22 cellular contexts compared by ENCODE assay signal in the genomic region with DNA sequence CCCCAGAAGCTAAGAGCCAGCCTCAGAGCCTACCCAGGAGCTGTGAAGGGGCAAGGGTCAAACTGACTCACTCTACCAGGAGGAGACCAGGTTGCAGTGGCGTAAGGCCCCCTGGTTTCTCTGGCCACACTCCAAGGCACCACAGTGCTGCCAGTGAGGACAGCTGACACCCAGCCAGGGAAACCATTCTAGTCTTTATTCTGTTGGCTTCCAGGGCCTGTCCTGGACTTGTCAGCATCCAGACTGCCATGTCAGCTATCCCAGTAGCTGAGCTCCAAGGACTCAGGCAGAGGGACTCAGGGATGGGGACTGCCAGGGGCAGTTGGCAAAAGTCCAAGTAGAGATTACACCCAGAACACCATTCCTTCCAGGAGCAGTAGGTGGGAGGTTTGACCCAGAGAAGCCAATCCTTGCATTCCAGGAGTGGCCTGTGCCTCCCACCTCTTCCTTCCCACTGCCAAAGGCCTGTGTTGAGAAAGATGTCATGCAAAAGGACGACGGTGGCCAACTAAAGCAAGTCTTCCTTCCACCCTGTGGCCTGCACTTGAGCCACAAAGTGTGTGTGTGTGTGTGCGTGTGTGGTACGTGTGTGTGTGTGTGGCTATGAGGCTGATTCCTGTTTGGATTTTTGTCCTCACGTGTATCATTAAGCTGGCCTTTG. TPM values are rescaled to one million over a fixed set of nuclear protein-coding genes. Genes with fewer than 3 reads are reported as not detected.
A peak's percentile ranks its signal among the peaks of the same experiment; 100 is the strongest.
DNase-seq lines count a peak whose midpoint lies in the region; ATAC-seq lines count a peak whose summit lies in the region.
"Had no signal": no experiment of that assay in that cellular context is flagged by ENCODE, and none has a peak within 500 bp of the region (broad histone marks: within the 10 kb centered on the region; RNA-seq: fewer than 3 reads in every experiment).

No MANE protein-coding gene starts in this region.

- ATAC-seq in HG03442 (IDR thresholded peaks at IDR 0.05; ENCODE audit: unreplicated experiment), result no peak
- ATAC-seq in stimulated activated naive CD8-positive, alpha-beta T cell treated with anti-CD3 and anti-CD28 coated beads, Interleukin-15, Interleukin-2, amounts not matched to agents 100 U/mL and 50 U/mL, for 24 hours, result no peak
- ATAC-seq: activated naive CD4-positive, alpha-beta T cell treated with anti-CD3 and anti-CD28 coated beads, Interleukin-2, amount 50 U/mL, for 72 hours; activated T-cell treated with anti-CD3 and anti-CD28 coated beads, Interleukin-2, amount 50 U/mL, for 72 hours; GM12878; naive thymus-derived CD4-positive, alpha-beta T cell had no signal

- DNase-seq in DMS 273 (lab: John Stamatoyannopoulos, UW; ENCODE audit: unreplicated experiment) (peak; percentile 42), DMS 273 treated with DMSO at 0.1 percent for 48 hours (lab: John Stamatoyannopoulos, UW) (no peak), NCI-H1105 (lab: John Stamatoyannopoulos, UW) (peak; percentile 38), amniotic epithelial cell (ENCODE audit: low read depth) (peak; percentile 17), myocyte (ENCODE audit: low read depth) (peak; percentile 35), NCI-H128 (lab: John Stamatoyannopoulos, UW; ENCODE audit: unreplicated experiment) (no peak)
- no peak for DNase-seq in stimulated activated naive CD8-positive, alpha-beta T cell treated with anti-CD3 and anti-CD28 coated beads, Interleukin-15, Interleukin-2, amounts not matched to agents 100 U/mL and 50 U/mL, for 24 hours
- DNase-seq: activated CD4-positive, CD25-positive, alpha-beta regulatory T cell; activated T-cell treated with anti-CD3 and anti-CD28 coated beads, Interleukin-2, amount 50 U/mL, for 72 hours; hippocampal formation; naive thymus-derived CD4-positive, alpha-beta T cell; NCI-H1930; NCI-H526; stimulated activated naive CD4-positive, alpha-beta T cell treated with Interleukin-2 at 50 U/mL for 16 hours; T-helper 9 cell had no signal

RNA-seq across cellular contexts. Expression of a gene that starts 3.6 kb away (rescaled TPM):
- 10.1 and 10.2 TPM in 2 replicates for total RNA-seq in myocyte
- polyA plus RNA-seq in myocyte (2012), result 6.3 TPM
- polyA plus RNA-seq: naive thymus-derived CD4-positive, alpha-beta T cell had no signal

RNA-seq across cellular contexts. Expression of a gene that starts 25.2 kb away (rescaled TPM):
- 0.29 and 0.42 TPM in 2 replicates for total RNA-seq in myocyte
- polyA plus RNA-seq in myocyte (2012), result 0.21 TPM
- total RNA-seq: H4 had no signal
- polyA plus RNA-seq: naive thymus-derived CD4-positive, alpha-beta T cell had no signal

RNA-seq across cellular contexts. Expression of a gene that starts 34.6 kb away (rescaled TPM):
- total RNA-seq in myocyte, result 13.5 and 20.0 TPM in 2 replicates
- 13.2 TPM for polyA plus RNA-seq in myocyte (2012)

RNA-seq across cellular contexts. Expression of a gene that starts 35.8 kb away (rescaled TPM):
- 16.3 and 23.0 TPM in 2 replicates for total RNA-seq in myocyte
- polyA plus RNA-seq in myocyte (2012), result 21.9 TPM

RNA-seq across cellular contexts. Expression of a gene that starts 40.6 kb away (rescaled TPM):
- not detected in 2 replicates for total RNA-seq in myocyte
- polyA plus RNA-seq in myocyte (2012), result not detected
- total RNA-seq: endothelial cell of umbilical vein, H4, sigmoid colon, tibial nerve had no signal

Comparison
In these comparisons a context has a peak if more than half of its experiments do, and no peak if none do; other contexts are left out.
1. DNase-seq: peak in DMS 273 (single experiment), NCI-H1105 (single experiment), amniotic epithelial cell (single experiment) and myocyte (single experiment); none in DMS 273 treated with DMSO at 0.1 percent for 48 hours (single experiment), NCI-H128 (single experiment) and stimulated activated naive CD8-positive, alpha-beta T cell treated with anti-CD3 and anti-CD28 coated beads, Interleukin-15, Interleukin-2, amounts not matched to agents 100 U/mL and 50 U/mL, for 24 hours (single experiment).